ENCODE assay signal across 8 cellular contexts in the genomic region with DNA sequence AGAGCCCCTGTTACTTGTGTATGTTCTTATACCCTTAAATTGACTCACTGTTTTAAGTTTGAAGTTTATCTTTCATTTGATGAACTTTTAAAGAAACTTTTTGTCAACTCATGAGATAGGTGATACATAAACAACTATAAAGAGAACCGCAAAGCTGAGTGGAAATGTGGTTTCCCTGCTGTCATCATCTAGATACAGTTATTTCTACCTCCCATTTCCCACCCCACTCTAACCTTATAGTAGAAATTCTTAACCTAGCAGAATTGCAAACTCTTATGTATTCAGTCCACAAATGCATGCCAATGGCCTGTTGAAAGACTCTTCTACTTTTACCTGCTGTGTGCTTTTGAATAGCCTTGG. TPM values are rescaled to one million over a fixed set of nuclear protein-coding genes. Genes with fewer than 3 reads are reported as not detected.
DNase-seq lines count a peak whose midpoint lies in the region; ATAC-seq, FAIRE-seq and TF ChIP-seq lines count a peak whose summit lies in the region.

No MANE protein-coding gene starts in this region.

- no peak for TF ChIP-seq CTCF in KMS-11 (conservative IDR thresholded peaks at IDR 0.05; ENCODE audit: low read depth, low read length)
- no peak for TF ChIP-seq CTCF in astrocyte (IDR thresholded peaks at IDR 0.05; ENCODE audit: insufficient read depth, low read depth, low read length)
- TF ChIP-seq CTCF in pancreas (IDR thresholded peaks at IDR 0.05), result no peak
- TF ChIP-seq CTCF in GM13976 (IDR thresholded peaks at IDR 0.05; ENCODE audit: borderline replicate concordance, control extremely low read depth, extremely low read depth, insufficient read depth, missing control alignments), result no peak

- H3K4me2 ChIP-seq in KMS-11, result peak overlapping the region; percentile 96
- peak overlapping the region; percentile 81 for H3K4me2 ChIP-seq in astrocyte (ENCODE audit: low read length)

- POLR2A ChIA-PET in CD4-positive, alpha-beta memory T cell (lab: Charles Lee; ENCODE audit: partially characterized antibody), result interaction anchor here (0.7 to 8.9 kb wide), 20 partner anchors 9 to 498 kb away, joined by 3 to 140 read pairs (median 21); a partner anchor contains a TSS
- POLR2A ChIA-PET in naive thymus-derived CD8-positive, alpha-beta T cell (lab: Charles Lee), result interaction anchor here (0.9 to 3.0 kb wide), 4 partner anchors 122 to 483 kb away, joined by 3 to 16 read pairs (median 7); a partner anchor contains a TSS

- no peaks in the 10 kb centered on the region for H3K27me3 ChIP-seq in CD4-positive, alpha-beta memory T cell (ENCODE audit: insufficient read depth, low read length)
- no peaks in the 10 kb centered on the region for H3K27me3 ChIP-seq in KMS-11 (ENCODE audit: insufficient read depth, low read depth)
- no peaks in the 10 kb centered on the region for H3K27me3 ChIP-seq in astrocyte (ENCODE audit: insufficient read depth, low read length)
- H3K27me3 ChIP-seq in pancreas, result no peaks in the 10 kb centered on the region

- FAIRE-seq in astrocyte (lab: Jason Lieb, UNC) (no peak), pancreas (lab: Jason Lieb, UNC) (no peak)

- H3K27ac Mint-ChIP-seq in CD4-positive, alpha-beta memory T cell, result peak overlapping the region; percentile 87 to 98 (median 91)
- peak overlapping the region; percentile 91 for H3K27ac Mint-ChIP-seq in astrocyte (ENCODE audit: unreplicated experiment)
- peak overlapping the region in 8 of 10 donors; percentile 41 to 89 (median 72) for H3K27ac Mint-ChIP-seq in naive thymus-derived CD8-positive, alpha-beta T cell

- no peak overlapping the region for H3K27ac ChIP-seq in CD4-positive, alpha-beta memory T cell (ENCODE audit: low read depth, low read length)
- H3K27ac ChIP-seq in KMS-11 (peak overlapping the region; percentile 87), astrocyte (ENCODE audit: low read depth, low read length) (peak overlapping the region; percentile 89), pancreas (no peak overlapping the region)

- H3K4me1 Mint-ChIP-seq in CD4-positive, alpha-beta memory T cell, result peaks cover 53 to 74% (median 63%) of the 10 kb centered on the region in 4 donors
- H3K4me1 Mint-ChIP-seq in astrocyte (ENCODE audit: low read depth, unreplicated experiment), result peaks cover 36% of the 10 kb centered on the region
- peaks cover 35 to 75% (median 66%) of the 10 kb centered on the region in 4 donors for H3K4me1 Mint-ChIP-seq in naive thymus-derived CD8-positive, alpha-beta T cell

- H3K9me3 Mint-ChIP-seq in CD4-positive, alpha-beta memory T cell, result peaks cover 0 to 2% (median 0%) of the 10 kb centered on the region in 8 donors
- no peaks in the 10 kb centered on the region for H3K9me3 Mint-ChIP-seq in astrocyte (ENCODE audit: unreplicated experiment)
- H3K9me3 Mint-ChIP-seq in naive thymus-derived CD8-positive, alpha-beta T cell, result no peaks in the 10 kb centered on the region

- in situ Hi-C loops in GM13976 (cut with MboI; ENCODE audit: low sequenced_read_pairs, unreplicated experiment), result loop anchor here (5.0 to 10.0 kb wide), 2 partner anchors 405 to 458 kb away; no protein-coding TSS in a partner anchor

- H3K27me3 Mint-ChIP-seq in CD4-positive, alpha-beta memory T cell, result no peaks in the 10 kb centered on the region
- H3K27me3 Mint-ChIP-seq in astrocyte (ENCODE audit: low read depth, unreplicated experiment), result no peaks in the 10 kb centered on the region
- no peaks in the 10 kb centered on the region for H3K27me3 Mint-ChIP-seq in naive thymus-derived CD8-positive, alpha-beta T cell

- peaks cover 72% of the 10 kb centered on the region for H3K4me1 ChIP-seq in CD4-positive, alpha-beta memory T cell (ENCODE audit: insufficient read depth, low read length)
- peaks cover 68% of the 10 kb centered on the region for H3K4me1 ChIP-seq in KMS-11 (ENCODE audit: low read depth, poor library complexity, severe bottlenecking)
- H3K4me1 ChIP-seq in astrocyte (ENCODE audit: insufficient read depth, low read length), result peaks cover 39% of the 10 kb centered on the region
- peaks cover 3 to 49% (median 43%) of the 10 kb centered on the region in 3 donors for H3K4me1 ChIP-seq in pancreas

- H3K79me2 ChIP-seq in KMS-11 (ENCODE audit: insufficient read depth, low read depth) (peaks cover 75% of the 10 kb centered on the region), astrocyte (ENCODE audit: insufficient read depth, low read length) (peaks cover 77% of the 10 kb centered on the region)

- peak; percentile 13 to 28 for ATAC-seq in naive thymus-derived CD8-positive, alpha-beta T cell
- ATAC-seq in pancreas, result no peak

- peak overlapping the region in 1 of 2 donors; percentile 91 for H3K4me3 ChIP-seq in CD4-positive, alpha-beta memory T cell (ENCODE audit: low read length in 2 of 2)
- H3K4me3 ChIP-seq in KMS-11 (IDR thresholded peaks at IDR 0.05; ENCODE audit: insufficient read depth, low read depth, low read length) (peak overlapping the region; percentile 4), astrocyte (ENCODE audit: insufficient read depth, low read depth, low read length) (peak overlapping the region; percentile 94), pancreas (no peak overlapping the region)

- H3K9ac ChIP-seq in KMS-11, result peak overlapping the region; percentile 91
- H3K9ac ChIP-seq in astrocyte (ENCODE audit: low read length), result peak overlapping the region; percentile 97

- CTCF ChIA-PET in CD4-positive, alpha-beta memory T cell (lab: Charles Lee; ENCODE audit: partially characterized antibody), result interaction anchor here (1.0 to 10.0 kb wide), 9 partner anchors 9 to 461 kb away, joined by 3 to 48 read pairs (median 8); a partner anchor contains a TSS

- H4K20me1 ChIP-seq in KMS-11 (ENCODE audit: insufficient read depth) (peaks cover 63% of the 10 kb centered on the region), astrocyte (ENCODE audit: insufficient read depth, low read length) (peaks cover 73% of the 10 kb centered on the region)

- H2AFZ ChIP-seq in KMS-11 (ENCODE audit: low read depth) (no peak overlapping the region), astrocyte (ENCODE audit: low read depth, low read length) (no peak overlapping the region)

- no peaks in the 10 kb centered on the region for H3K9me3 ChIP-seq in CD4-positive, alpha-beta memory T cell (ENCODE audit: control insufficient read depth in 1 of 2, low read length in 2 of 2)
- H3K9me3 ChIP-seq in astrocyte (ENCODE audit: insufficient read depth, low read depth, low read length), result no peaks in the 10 kb centered on the region
- no peaks in the 10 kb centered on the region for H3K9me3 ChIP-seq in pancreas

- H3K4me3 Mint-ChIP-seq in CD4-positive, alpha-beta memory T cell, result peak overlapping the region; percentile 91 to 98 (median 95)
- peak overlapping the region; percentile 98 for H3K4me3 Mint-ChIP-seq in astrocyte (ENCODE audit: unreplicated experiment)
- peak overlapping the region; percentile 79 to 98 (median 95) for H3K4me3 Mint-ChIP-seq in naive thymus-derived CD8-positive, alpha-beta T cell

- intact Hi-C loops in CD4-positive, alpha-beta memory T cell (cut with micrococcal nuclease), result loop anchor here (2.0 to 10.0 kb wide), 2 partner anchors 14 to 822 kb away; a partner anchor contains a TSS
- intact Hi-C loops in pancreas (cut with DNase I), result loop anchor here in 2 of 3 donors (10.0 kb wide), 4 partner anchors 122 to 458 kb away; a partner anchor contains a TSS

- WGBS in pancreas, 2 donors, result 77 to 82% methylated on average over 1 of the region's 1 CpG

- DNase-seq in CD4-positive, alpha-beta memory T cell, result peak; percentile 69 to 78 (median 70)
- DNase-seq in astrocyte (ENCODE audit: low read depth) (no peak), iPS-NIHi7 (ENCODE audit: extremely low spot score) (no peak), pancreas (no peak), GM13976 (ENCODE audit: low spot score) (no peak), NCI-H748 treated with DMSO at 0.1 percent for 48 hours (lab: John Stamatoyannopoulos, UW) (no peak)
- DNase-seq in naive thymus-derived CD8-positive, alpha-beta T cell, result peak in 7 of 10 donors; percentile 2 to 80 (median 53)

- peaks cover 29 to 60% of the 10 kb centered on the region in 2 donors for H3K36me3 Mint-ChIP-seq in CD4-positive, alpha-beta memory T cell
- H3K36me3 Mint-ChIP-seq in astrocyte (ENCODE audit: low read depth, unreplicated experiment), result peaks cover 20% of the 10 kb centered on the region
- peaks cover 0 to 40% (median 14%) of the 10 kb centered on the region in 3 donors for H3K36me3 Mint-ChIP-seq in naive thymus-derived CD8-positive, alpha-beta T cell

- H3K36me3 ChIP-seq in CD4-positive, alpha-beta memory T cell (ENCODE audit: insufficient read depth, low read length), result peaks cover 13% of the 10 kb centered on the region
- H3K36me3 ChIP-seq in KMS-11 (ENCODE audit: insufficient read depth) (peaks cover 26% of the 10 kb centered on the region), astrocyte (ENCODE audit: insufficient read depth, low read length) (peaks cover 26% of the 10 kb centered on the region), pancreas (peaks cover 0 to 9% (median 0%) of the 10 kb centered on the region in 3 donors)

RNA-seq across cellular contexts. Expression of a gene that starts 2.7 kb away (rescaled TPM):
- 100 to 1,000 TPM; 108 to 119 TPM for total RNA-seq in CD4-positive, alpha-beta memory T cell
- 10 to 100 TPM; 15.1 to 28.1 TPM for polyA plus RNA-seq in CD4-positive, alpha-beta memory T cell
- total RNA-seq in astrocyte (55.5 and 74.2 TPM in 2 replicates), pancreas (10 to 100 TPM in 4 of 6 donors, 1 to 10 TPM in 2; 7.4 to 15.0 (median 10.3) TPM)
- total RNA-seq in naive thymus-derived CD8-positive, alpha-beta T cell, result 10 to 100 TPM; 57.3 to 62.0 TPM
- polyA plus RNA-seq in naive thymus-derived CD8-positive, alpha-beta T cell, result 10 to 100 TPM in 1 of 3 donors, 1 to 10 TPM in 2; 4.2 to 20.9 (median 7.0) TPM
- polyA plus RNA-seq in pancreas, result 1 to 10 TPM; 6.0 to 8.7 TPM

Comparison
In these comparisons a context has a peak if more than half of its experiments do, and no peak if none do; other contexts are left out.
1. DNase-seq: peak in CD4-positive, alpha-beta memory T cell (5 of 5) and naive thymus-derived CD8-positive, alpha-beta T cell (7 of 10); none in astrocyte (single experiment), iPS-NIHi7 (single experiment), pancreas (0 of 6), GM13976 (single experiment) and NCI-H748 treated with DMSO at 0.1 percent for 48 hours (single experiment).
2. H3K27ac ChIP-seq: peak in KMS-11 (single experiment) and astrocyte (single experiment); none in CD4-positive, alpha-beta memory T cell (single experiment) and pancreas (0 of 4).
3. H3K4me3 ChIP-seq: peak in KMS-11 (single experiment) and astrocyte (single experiment); none in pancreas (0 of 4).
4. ATAC-seq: peak in naive thymus-derived CD8-positive, alpha-beta T cell (2 of 2); none in pancreas (0 of 4).
5. Peak in every context shown above with its lines, with median percentiles within 50 percentile points of each other: H3K27ac Mint-ChIP-seq and H3K4me3 Mint-ChIP-seq.